Comparison of ENCODE assay signal across 8 cellular contexts in the genomic region with DNA sequence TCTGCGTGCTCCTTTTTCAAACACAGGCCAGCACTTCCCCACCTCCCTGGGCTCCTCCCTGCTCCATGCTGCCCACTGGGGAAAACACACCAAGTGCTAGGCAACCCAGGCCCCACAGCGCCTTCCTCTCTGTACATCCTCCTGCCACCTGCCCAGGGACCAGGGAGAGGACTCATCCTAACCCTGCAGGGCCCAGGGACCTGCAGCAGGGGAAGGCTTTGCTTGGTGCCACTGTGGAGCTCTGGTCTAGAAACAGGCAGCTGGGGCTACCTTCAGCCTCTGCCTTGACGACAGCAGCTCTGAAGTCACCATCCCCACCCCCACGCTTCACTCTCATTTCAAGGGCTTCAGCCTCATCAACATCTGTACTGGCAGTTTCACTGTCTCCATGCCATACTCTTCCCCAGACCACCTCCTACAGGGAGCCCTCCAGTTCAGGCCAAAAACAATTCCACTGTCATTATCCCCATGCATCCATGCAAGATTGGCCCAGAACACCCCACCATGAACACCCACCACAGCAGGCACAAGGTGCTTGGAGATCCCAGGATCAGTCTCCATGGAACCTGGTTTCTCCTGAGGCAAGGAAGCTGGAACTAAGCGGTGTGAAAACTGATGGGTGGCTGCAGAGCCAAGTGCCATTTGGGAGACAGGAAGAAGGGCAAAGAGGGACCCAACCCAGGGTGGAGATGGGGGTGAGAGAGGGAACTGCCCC. TPM values are rescaled to one million over a fixed set of nuclear protein-coding genes. Genes with fewer than 3 reads are reported as not detected.
DNase-seq lines count a peak whose midpoint lies in the region; ATAC-seq and TF ChIP-seq lines count a peak whose summit lies in the region.

No MANE protein-coding gene starts in this region.

- H3K36me3 Mint-ChIP-seq in WTC11: peaks cover 15% of the 10 kb centered on the region

- H3K27me3 Mint-ChIP-seq in WTC11 (ENCODE audit: low read depth): peaks cover 5% of the 10 kb centered on the region; the same call in 1 of the 2 replicates

- CTCF ChIA-PET in WTC11 (lab: Charles Lee): interaction anchor here (1.2 to 6.5 kb wide), 15 partner anchors 11 to 319 kb away, joined by 3 to 170 read pairs (median 13); a partner anchor contains a TSS

- H3K4me3 ChIP-seq in GM06990 (replicated peaks; ENCODE audit: low read depth, low read length) (peak overlapping the region; percentile 82), fibroblast of mammary gland (ENCODE audit: control insufficient read depth, low read depth, low read length) (peak overlapping the region; percentile 61), skeletal muscle cell (ENCODE audit: low read depth, low read length) (peak overlapping the region; percentile 73)

- peak overlapping the region; percentile 87 for H3K4me3 Mint-ChIP-seq in WTC11

- H3K36me3 ChIP-seq in GM06990 (ENCODE audit: control insufficient read depth, insufficient read depth, low read length): peaks cover 8% of the 10 kb centered on the region

- H3K4me1 Mint-ChIP-seq in WTC11: peaks cover 57% of the 10 kb centered on the region

- H3K27me3 ChIP-seq in GM06990 (replicated peaks; ENCODE audit: control insufficient read depth, insufficient read depth, low read length): no peaks in the 10 kb centered on the region

- ATAC-seq in WTC11 (no peak), HG02642 (IDR thresholded peaks at IDR 0.05; ENCODE audit: poor library complexity, unreplicated experiment) (no peak), HG03039 (IDR thresholded peaks at IDR 0.05; ENCODE audit: unreplicated experiment) (no peak)

- H3K9me3 Mint-ChIP-seq in WTC11: no peaks in the 10 kb centered on the region

- no peak for DNase-seq in GM06990 (ENCODE audit: extremely low read depth, insufficient read length)
- DNase-seq in WTC11 (ENCODE audit: low spot score): no peak
- no peak for DNase-seq in fibroblast of mammary gland (ENCODE audit: low read depth)
- no peak for DNase-seq in skeletal muscle cell (ENCODE audit: low read depth)
- DNase-seq in DMS 273 (lab: John Stamatoyannopoulos, UW; ENCODE audit: unreplicated experiment): no peak
- no peak for DNase-seq in HK-2 (ENCODE audit: unreplicated experiment)

- no peak for TF ChIP-seq CTCF in GM06990 (IDR thresholded peaks at IDR 0.05; ENCODE audit: insufficient read depth, low read length, poor library complexity, severe bottlenecking)
- no peak for TF ChIP-seq CTCF in WTC11 (IDR thresholded peaks at IDR 0.05)
- TF ChIP-seq CTCF in fibroblast of mammary gland (conservative IDR thresholded peaks at IDR 0.05; ENCODE audit: control insufficient read depth, insufficient read depth, low read depth, low read length): no peak

- peak overlapping the region; percentile 87 for H3K27ac Mint-ChIP-seq in WTC11

- POLR2A ChIA-PET in WTC11 (lab: Charles Lee): interaction anchor here (0.8 to 2.1 kb wide), 5 partner anchors 9 to 165 kb away, joined by 3 to 6 read pairs (median 4); a partner anchor contains a TSS

TF ChIP-seq in WTC11, 78 proteins besides CTCF, POLR2A, EP300 and RAD21:
- TF ChIP-seq, protein P1, sequence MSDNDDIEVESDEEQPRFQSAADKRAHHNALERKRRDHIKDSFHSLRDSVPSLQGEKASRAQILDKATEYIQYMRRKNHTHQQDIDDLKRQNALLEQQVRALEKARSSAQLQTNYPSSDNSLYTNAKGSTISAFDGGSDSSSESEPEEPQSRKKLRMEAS (CRISPR knock-in tag; IDR thresholded peaks at IDR 0.05): no peak
- 0 out of 2 replicates have a peak, but pooled peaks have one; percentile 21 for TF ChIP-seq CREM (CRISPR knock-in tag; IDR thresholded peaks at IDR 0.05)
- TF ChIP-seq, protein P2, sequence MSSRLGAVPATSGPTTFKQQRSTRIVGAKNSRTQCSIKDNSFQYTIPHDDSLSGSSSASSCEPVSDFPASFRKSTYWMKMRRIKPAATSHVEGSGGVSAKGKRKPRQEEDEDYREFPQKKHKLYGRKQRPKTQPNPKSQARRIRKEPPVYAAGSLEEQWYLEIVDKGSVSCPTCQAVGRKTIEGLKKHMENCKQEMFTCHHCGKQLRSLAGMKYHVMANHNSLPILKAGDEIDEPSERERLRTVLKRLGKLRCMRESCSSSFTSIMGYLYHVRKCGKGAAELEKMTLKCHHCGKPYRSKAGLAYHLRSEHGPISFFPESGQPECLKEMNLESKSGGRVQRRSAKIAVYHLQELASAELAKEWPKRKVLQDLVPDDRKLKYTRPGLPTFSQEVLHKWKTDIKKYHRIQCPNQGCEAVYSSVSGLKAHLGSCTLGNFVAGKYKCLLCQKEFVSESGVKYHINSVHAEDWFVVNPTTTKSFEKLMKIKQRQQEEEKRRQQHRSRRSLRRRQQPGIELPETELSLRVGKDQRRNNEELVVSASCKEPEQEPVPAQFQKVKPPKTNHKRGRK (CRISPR knock-in tag; IDR thresholded peaks at IDR 0.05; ENCODE audit: borderline replicate concordance): no peak

RNA-seq across cellular contexts. Expression of a gene that starts 1.1 kb away (rescaled TPM):
- 86.7 to 101 TPM (median 95.1 TPM) in 3 replicates for total RNA-seq in WTC11 (2021)

RNA-seq across cellular contexts. Expression of a gene that starts 16.0 kb away (rescaled TPM):
- 0.09 to 0.14 TPM in 2 of 3 replicates, not detected in the other for total RNA-seq in WTC11 (2021)

RNA-seq across cellular contexts. Expression of a gene that starts 18.2 kb away (rescaled TPM):
- 22.8 to 25.6 TPM (median 23.2 TPM) in 3 replicates for total RNA-seq in WTC11 (2021)

RNA-seq across cellular contexts. Expression of a gene that starts 27.4 kb away (rescaled TPM):
- total RNA-seq in WTC11 (2021): 1.4 to 1.6 TPM (median 1.4 TPM) in 3 replicates

RNA-seq across cellular contexts. Expression of a gene that starts 54.0 kb away (rescaled TPM):
- total RNA-seq in WTC11 (2021): 0.37 to 0.78 TPM (median 0.55 TPM) in 3 replicates
